In genomic region chr19:34926685-34927375, GRCh38 we compare ENCODE assay signal across 8 cellular contexts. TPM values are rescaled to one million over a fixed set of nuclear protein-coding genes. Genes with fewer than 3 reads are reported as not detected.
DNase-seq lines count a peak whose midpoint lies in the region; ATAC-seq, FAIRE-seq and TF ChIP-seq lines count a peak whose summit lies in the region.

ZNF30 (plus strand) TSS chr19:34926903; CDS start chr19:34929948, 3,045 bp downstream.

- H3K9me3 ChIP-seq in A549 = peaks cover 47% of the 10 kb centered on the region
- no peaks in the 10 kb centered on the region for H3K9me3 ChIP-seq in lung (ENCODE audit: control insufficient read depth in 2 of 2, insufficient read depth in 1 of 2, low read length in 1 of 2)

- peak in 1 of 2 experiments; percentile 30; a peak in 1 of 5 replicates for TF ChIP-seq RAD21 in A549 (conservative IDR thresholded peaks at IDR 0.05 in 1 of 2, IDR thresholded peaks at IDR 0.05 in 1 of 2)

- no peak for TF ChIP-seq EP300 in A549 (IDR thresholded peaks at IDR 0.05)

- H3K4me3 ChIP-seq in A549 (peak within 1 kb of the TSS; percentile 64), lung (peak within 1 kb of the TSS; percentile 60)

- DNase-seq in A549 (ENCODE audit: low read depth in 1 of 2, low spot score in 1 of 2) (peak; percentile 95 to 96), NCI-H524 (lab: John Stamatoyannopoulos, UW) (peak; percentile 85 to 96), lung (ENCODE audit: low spot score) (peak; percentile 89)
- DNase-seq in activated CD8-positive, alpha-beta T cell treated with anti-CD3 and anti-CD28 coated beads, Interleukin-2, amount 10 ng/mL, durations not matched to agents 7 days and 5 days = peak; percentile 85
- DNase-seq in effector CD8-positive, alpha-beta T cell (lab: John Stamatoyannopoulos, UW) = peak; percentile 57
- DNase-seq in stimulated activated CD4-positive, alpha-beta T cell treated with anti-CD3 and anti-CD28 coated beads, TNF-alpha, amount 100 ng/mL, for 24 hours (ENCODE audit: low read depth in 3 of 3) = peak; percentile 67 to 87 (median 67)

- H3K4me1 ChIP-seq in A549 (peaks cover 4% of the 10 kb centered on the region; the same call in 2 of the 3 replicates), lung (ENCODE audit: control insufficient read depth in 2 of 2, insufficient read depth in 2 of 2, low read length in 2 of 2) (peaks cover 0 to 8% of the 10 kb centered on the region in 2 donors)

- peak within 1 kb of the TSS; percentile 78 for H3K27ac Mint-ChIP-seq in activated CD8-positive, alpha-beta T cell treated with anti-CD3 and anti-CD28 coated beads, Interleukin-2, amount 10 ng/mL, durations not matched to agents 7 days and 5 days

- FAIRE-seq in A549 (lab: Jason Lieb, UNC) = peak; percentile 99

- H3K4me1 Mint-ChIP-seq in activated CD8-positive, alpha-beta T cell treated with anti-CD3 and anti-CD28 coated beads, Interleukin-2, amount 10 ng/mL, durations not matched to agents 7 days and 5 days (ENCODE audit: low read depth) = peaks cover 13% of the 10 kb centered on the region

- H3K9me3 Mint-ChIP-seq in activated CD8-positive, alpha-beta T cell treated with anti-CD3 and anti-CD28 coated beads, Interleukin-2, amount 10 ng/mL, durations not matched to agents 7 days and 5 days (ENCODE audit: insufficient read depth) = peaks cover 7% of the 10 kb centered on the region

- TF ChIP-seq POLR2A in A549 (IDR thresholded peaks at IDR 0.05; ENCODE audit: low read length) = peak; percentile 92

- 3% methylated on average over 53 of the region's 53 CpGs for WGBS in A549 (ENCODE audit: missing lambda C conversion rate)
- 0% methylated on average over 53 of the region's 53 CpGs for WGBS in lung, 2 donors

- CTCF ChIA-PET in A549 (lab: Yijun Ruan, JAX) = interaction anchor here (0.8 to 3.5 kb wide), 9 partner anchors 10 to 1149 kb away, joined by 3 to 18 read pairs (median 4); partner anchors contain the start of gene LGI4
- CTCF ChIA-PET in activated CD8-positive, alpha-beta T cell treated with anti-CD3 and anti-CD28 coated beads, Interleukin-2, amount 10 ng/mL, durations not matched to agents 7 days and 5 days (lab: Charles Lee) = interaction anchor here (0.9 to 1.6 kb wide), 9 partner anchors 34 to 287 kb away, joined by 3 to 5 read pairs (median 3); no protein-coding TSS in a partner anchor

- peaks cover 0 to 1% of the 10 kb centered on the region in 2 donors for H3K36me3 ChIP-seq in lung (ENCODE audit: control insufficient read depth in 2 of 2, insufficient read depth in 2 of 2, low read length in 2 of 2)

- POLR2A ChIA-PET in A549 (lab: Yijun Ruan, JAX) = interaction anchor here (0.6 to 1.8 kb wide), 7 partner anchors 17 to 1582 kb away, joined by 3 to 8 read pairs (median 6); partner anchors contain the start of genes GRAMD1A, SCGB2B2, ZNF181 and ZNF302
- POLR2A ChIA-PET in activated CD8-positive, alpha-beta T cell treated with anti-CD3 and anti-CD28 coated beads, Interleukin-2, amount 10 ng/mL, durations not matched to agents 7 days and 5 days (lab: Charles Lee) = interaction anchor here (0.8 to 1.1 kb wide), 3 partner anchors 9 to 76 kb away, joined by 4 to 5 read pairs (median 4); no protein-coding TSS in a partner anchor

- H3K4me3 Mint-ChIP-seq in activated CD8-positive, alpha-beta T cell treated with anti-CD3 and anti-CD28 coated beads, Interleukin-2, amount 10 ng/mL, durations not matched to agents 7 days and 5 days = peak within 1 kb of the TSS; percentile 91

- peaks cover 22% of the 10 kb centered on the region for H3K36me3 Mint-ChIP-seq in activated CD8-positive, alpha-beta T cell treated with anti-CD3 and anti-CD28 coated beads, Interleukin-2, amount 10 ng/mL, durations not matched to agents 7 days and 5 days (ENCODE audit: low read depth)

- no peaks in the 10 kb centered on the region for H3K27me3 Mint-ChIP-seq in activated CD8-positive, alpha-beta T cell treated with anti-CD3 and anti-CD28 coated beads, Interleukin-2, amount 10 ng/mL, durations not matched to agents 7 days and 5 days (ENCODE audit: low read depth)

- H3K27me3 ChIP-seq in lung (ENCODE audit: control insufficient read depth, insufficient read depth) = no peaks in the 10 kb centered on the region

- H3K27ac ChIP-seq in A549 (peak within 1 kb of the TSS; percentile 77 to 83), lung (ENCODE audit: low read depth in 1 of 2, low read length in 1 of 2) (peak within 1 kb of the TSS; percentile 72 to 81)

- H3K4me2 ChIP-seq in A549 = peak within 1 kb of the TSS; percentile 84

- ATAC-seq in A549 = peak; percentile 99 to 100
- ATAC-seq in GM18858 (IDR thresholded peaks at IDR 0.05; ENCODE audit: unreplicated experiment) = peak; percentile 81
- ATAC-seq in HG03095 (IDR thresholded peaks at IDR 0.05; ENCODE audit: unreplicated experiment) = peak; percentile 94
- ATAC-seq in activated CD8-positive, alpha-beta T cell treated with anti-CD3 and anti-CD28 coated beads, Interleukin-2, amount 10 ng/mL, durations not matched to agents 7 days and 5 days = peak; percentile 96
- ATAC-seq in lung (ENCODE audit: insufficient read depth, low FRiP score) = peak; percentile 95

- TF ChIP-seq CTCF in A549 (IDR thresholded peaks at IDR 0.05) (no peak), lung (IDR thresholded peaks at IDR 0.05; ENCODE audit: control extremely low read depth, extremely low read depth) (no peak)

TF ChIP-seq in A549, 52 proteins besides CTCF, POLR2A, EP300 and RAD21 (continues in another document):
- TF ChIP-seq USF2 (IDR thresholded peaks at IDR 0.05) (0 out of 2 replicates have a peak, but pooled peaks have one; percentile 4), NFE2L2 (conservative IDR thresholded peaks at IDR 0.05; ENCODE audit: low read length) (no peak), FOXS1 (CRISPR knock-in tag; IDR thresholded peaks at IDR 0.05) (no peak), RNF2 (IDR thresholded peaks at IDR 0.05; ENCODE audit: borderline replicate concordance, low read depth) (peak; percentile 11; the same call in 1 of the 2 replicates), ZFP36 (IDR thresholded peaks at IDR 0.05; ENCODE audit: borderline replicate concordance, partially characterized antibody) (no peak), HOXA7 (CRISPR knock-in tag; IDR thresholded peaks at IDR 0.05) (no peak), KDM1A (IDR thresholded peaks at IDR 0.05; ENCODE audit: low read depth) (no peak), HOXB13 (CRISPR knock-in tag; IDR thresholded peaks at IDR 0.05; ENCODE audit: low read depth) (peak; percentile 31; the same call in 1 of the 2 replicates), SREBF2 (IDR thresholded peaks at IDR 0.05) (no peak), FOSB (CRISPR knock-in tag; IDR thresholded peaks at IDR 0.05) (no peak), SMC3 (IDR thresholded peaks at IDR 0.05) (no peak; the same call in 2 of the 3 replicates), E2F6 (IDR thresholded peaks at IDR 0.05; ENCODE audit: borderline replicate concordance, low read depth) (peak; percentile 97)
- TF ChIP-seq, protein P1, sequence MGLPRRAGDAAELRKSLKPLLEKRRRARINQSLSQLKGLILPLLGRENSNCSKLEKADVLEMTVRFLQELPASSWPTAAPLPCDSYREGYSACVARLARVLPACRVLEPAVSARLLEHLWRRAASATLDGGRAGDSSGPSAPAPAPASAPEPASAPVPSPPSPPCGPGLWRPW (IDR thresholded peaks at IDR 0.05) = no peak
- TF ChIP-seq, protein P2, sequence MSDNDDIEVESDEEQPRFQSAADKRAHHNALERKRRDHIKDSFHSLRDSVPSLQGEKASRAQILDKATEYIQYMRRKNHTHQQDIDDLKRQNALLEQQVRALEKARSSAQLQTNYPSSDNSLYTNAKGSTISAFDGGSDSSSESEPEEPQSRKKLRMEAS (IDR thresholded peaks at IDR 0.05) = peak; percentile 99
- TF ChIP-seq, protein P3, sequence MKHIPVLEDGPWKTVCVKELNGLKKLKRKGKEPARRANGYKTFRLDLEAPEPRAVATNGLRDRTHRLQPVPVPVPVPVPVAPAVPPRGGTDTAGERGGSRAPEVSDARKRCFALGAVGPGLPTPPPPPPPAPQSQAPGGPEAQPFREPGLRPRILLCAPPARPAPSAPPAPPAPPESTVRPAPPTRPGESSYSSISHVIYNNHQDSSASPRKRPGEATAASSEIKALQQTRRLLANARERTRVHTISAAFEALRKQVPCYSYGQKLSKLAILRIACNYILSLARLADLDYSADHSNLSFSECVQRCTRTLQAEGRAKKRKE (CRISPR knock-in tag; IDR thresholded peaks at IDR 0.05; ENCODE audit: low read depth) = peak; percentile 51; the same call in 1 of the 2 replicates
- TF ChIP-seq, protein P4, sequence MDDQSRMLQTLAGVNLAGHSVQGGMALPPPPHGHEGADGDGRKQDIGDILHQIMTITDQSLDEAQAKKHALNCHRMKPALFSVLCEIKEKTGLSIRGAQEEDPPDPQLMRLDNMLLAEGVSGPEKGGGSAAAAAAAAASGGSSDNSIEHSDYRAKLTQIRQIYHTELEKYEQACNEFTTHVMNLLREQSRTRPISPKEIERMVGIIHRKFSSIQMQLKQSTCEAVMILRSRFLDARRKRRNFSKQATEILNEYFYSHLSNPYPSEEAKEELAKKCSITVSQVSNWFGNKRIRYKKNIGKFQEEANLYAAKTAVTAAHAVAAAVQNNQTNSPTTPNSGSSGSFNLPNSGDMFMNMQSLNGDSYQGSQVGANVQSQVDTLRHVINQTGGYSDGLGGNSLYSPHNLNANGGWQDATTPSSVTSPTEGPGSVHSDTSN (IDR thresholded peaks at IDR 0.05) = peak; percentile 67

RNA-seq across cellular contexts. Expression of gene ZNF30, which starts in this region (rescaled TPM):
- polyA plus RNA-seq in A549 (2011; rRNA removed) (9.4 and 11.2 TPM in 2 replicates), A549 (2017; fragmentation: RNase III; extraction: RNeasy Plus Mini Kit Qiagen cat#74134 plus additional on column Dnase treatment) (5.1 to 5.7 TPM (median 5.4 TPM) in 3 replicates), lung (1 to 10 TPM; 1.5 to 1.9 TPM)
- polyA plus RNA-seq in A549 (2012; cell fraction: cytosol; rRNA removed) = 2.9 and 3.0 TPM in 2 replicates
- 2.0 and 2.8 TPM in 2 replicates for polyA plus RNA-seq in A549 (2012; cell fraction: nucleus; rRNA removed)
- polyA minus RNA-seq in A549 (2011; rRNA and poly(A)+ RNA removed) = 10.2 and 10.9 TPM in 2 replicates
- 1 to 10 TPM; 4.1 TPM for total RNA-seq in activated CD8-positive, alpha-beta T cell treated with anti-CD3 and anti-CD28 coated beads, Interleukin-2, amount 10 ng/mL, durations not matched to agents 7 days and 5 days
- 1 to 10 TPM; 3.3 to 5.5 TPM for total RNA-seq in lung

Comparison
In these comparisons a context has a peak if more than half of its experiments do, and no peak if none do; other contexts are left out.
1. Peak in every context shown above with its lines: DNase-seq, ATAC-seq, H3K4me3 ChIP-seq and H3K27ac ChIP-seq.